In genomic region chr11:99911116-99911515, GRCh38 we compare ENCODE assay signal across 23 cellular contexts.
DNase-seq lines count a peak whose midpoint lies in the region; ATAC-seq and TF ChIP-seq lines count a peak whose summit lies in the region.
"Had no signal": no experiment of that assay in that cellular context is flagged by ENCODE, and none has a peak within 500 bp of the region (broad histone marks: within the 10 kb centered on the region; RNA-seq: fewer than 3 reads in every experiment).

No MANE protein-coding gene starts in this region.

- peak; percentile 30; the same call in 1 of the 2 replicates for TF ChIP-seq CTCF in VCaP (conservative IDR thresholded peaks at IDR 0.05)
- TF ChIP-seq CTCF in progenitor cell of endocrine pancreas (IDR thresholded peaks at IDR 0.05; ENCODE audit: unreplicated experiment) = peak; percentile 29

- DNase-seq in NCI-H82 (lab: John Stamatoyannopoulos, UW) (peak; percentile 35), NCI-H82 treated with DMSO at 0.1 percent for 48 hours (lab: John Stamatoyannopoulos, UW; ENCODE audit: unreplicated experiment) (no peak), LHCN-M2 (ENCODE audit: low read depth) (peak; percentile 15), progenitor cell of endocrine pancreas (ENCODE audit: low spot score, unreplicated experiment) (no peak), anterior cingulate cortex (lab: John Stamatoyannopoulos, UW) (no peak), pons (ENCODE audit: low spot score) (no peak)
- DNase-seq: activated CD4-positive, alpha-beta T cell treated with anti-CD3 and anti-CD28 coated beads for 36 hours; activated naive CD8-positive, alpha-beta T cell treated with anti-CD3 and anti-CD28 coated beads, Interleukin-2, amount 50 U/mL, for 24 hours; C1 segment of cervical spinal cord; DMS79 treated with DMSO at 0.1 percent for 48 hours; GM23248; heart right ventricle; NCI-H187; NCI-H446; nucleus accumbens; uterus had no signal

- no peaks in the 10 kb centered on the region for H3K9me3 Mint-ChIP-seq in progenitor cell of endocrine pancreas (ENCODE audit: low read depth)

- no peak overlapping the region for H3K27ac Mint-ChIP-seq in progenitor cell of endocrine pancreas
- H3K27ac Mint-ChIP-seq: activated CD4-positive, alpha-beta T cell treated with anti-CD3 and anti-CD28 coated beads for 36 hours; activated naive CD8-positive, alpha-beta T cell treated with anti-CD3 and anti-CD28 coated beads, Interleukin-2, amount 50 U/mL, for 24 hours; activated T-helper 17 cell treated with anti-CD3 and anti-CD28 coated beads, Interleukin-2, amount 50 U/mL, for 72 hours had no signal

- H3K4me1 Mint-ChIP-seq in progenitor cell of endocrine pancreas (ENCODE audit: low read depth) = no peaks in the 10 kb centered on the region
- H3K4me1 Mint-ChIP-seq: activated CD4-positive, alpha-beta T cell treated with anti-CD3 and anti-CD28 coated beads for 36 hours; activated naive CD8-positive, alpha-beta T cell treated with anti-CD3 and anti-CD28 coated beads, Interleukin-2, amount 50 U/mL, for 24 hours; activated T-helper 17 cell treated with anti-CD3 and anti-CD28 coated beads, Interleukin-2, amount 50 U/mL, for 72 hours had no signal

- no peak overlapping the region for H3K4me3 Mint-ChIP-seq in progenitor cell of endocrine pancreas (ENCODE audit: low read depth)
- H3K4me3 Mint-ChIP-seq: activated CD4-positive, alpha-beta T cell treated with anti-CD3 and anti-CD28 coated beads for 36 hours; activated naive CD8-positive, alpha-beta T cell treated with anti-CD3 and anti-CD28 coated beads, Interleukin-2, amount 50 U/mL, for 24 hours; activated T-helper 17 cell treated with anti-CD3 and anti-CD28 coated beads, Interleukin-2, amount 50 U/mL, for 72 hours had no signal

- no peaks in the 10 kb centered on the region for H3K27me3 Mint-ChIP-seq in progenitor cell of endocrine pancreas
- H3K27me3 Mint-ChIP-seq: activated CD4-positive, alpha-beta T cell treated with anti-CD3 and anti-CD28 coated beads for 36 hours; activated naive CD8-positive, alpha-beta T cell treated with anti-CD3 and anti-CD28 coated beads, Interleukin-2, amount 50 U/mL, for 24 hours; activated T-helper 17 cell treated with anti-CD3 and anti-CD28 coated beads, Interleukin-2, amount 50 U/mL, for 72 hours had no signal

- no peak for ATAC-seq in GM18511 (IDR thresholded peaks at IDR 0.05; ENCODE audit: unreplicated experiment)
- ATAC-seq: A549; activated CD4-positive, alpha-beta T cell treated with anti-CD3 and anti-CD28 coated beads for 36 hours; activated naive CD8-positive, alpha-beta T cell treated with anti-CD3 and anti-CD28 coated beads, Interleukin-2, amount 50 U/mL, for 24 hours; activated T-helper 17 cell treated with anti-CD3 and anti-CD28 coated beads, Interleukin-2, amount 50 U/mL, for 72 hours; heart right ventricle had no signal

- H3K36me3 Mint-ChIP-seq in progenitor cell of endocrine pancreas (ENCODE audit: insufficient read depth) = no peaks in the 10 kb centered on the region

- H3K27ac ChIP-seq in VCaP = no peak overlapping the region
- H3K27ac ChIP-seq: A549, coronary artery, GM23248, heart right ventricle, right atrium auricular region, SJSA1, uterus had no signal

Comparison
In these comparisons a context has a peak if more than half of its experiments do, and no peak if none do; other contexts are left out.
1. DNase-seq: peak in NCI-H82 (single experiment) and LHCN-M2 (single experiment); none in NCI-H82 treated with DMSO at 0.1 percent for 48 hours (single experiment), progenitor cell of endocrine pancreas (single experiment), anterior cingulate cortex (0 of 58) and pons (single experiment).